Comparison of ENCODE assay signal across 8 cellular contexts in genomic region chr1:25619101-25619890, GRCh38. TPM values are rescaled to one million over a fixed set of nuclear protein-coding genes. Genes with fewer than 3 reads are reported as not detected.
A peak's percentile ranks its signal among the peaks of the same experiment; 100 is the strongest.
DNase-seq lines count a peak whose midpoint lies in the region; ATAC-seq, FAIRE-seq and TF ChIP-seq lines count a peak whose summit lies in the region.

No MANE protein-coding gene starts in this region.

- peaks cover 14% of the 10 kb centered on the region for H3K27me3 ChIP-seq in bronchial epithelial cell (ENCODE audit: control insufficient read depth, insufficient read depth, low read length)
- H3K27me3 ChIP-seq in layer of hippocampus (ENCODE audit: control insufficient read depth, insufficient read depth, low read length), result no peaks in the 10 kb centered on the region

- no peaks in the 10 kb centered on the region for H3K36me3 ChIP-seq in bronchial epithelial cell (ENCODE audit: control insufficient read depth, insufficient read depth, low read length)

- TF ChIP-seq CTCF in C4-2B (conservative IDR thresholded peaks at IDR 0.05), result peak; percentile 64
- TF ChIP-seq CTCF in bronchial epithelial cell (IDR thresholded peaks at IDR 0.05; ENCODE audit: insufficient read depth, low read length, severe bottlenecking), result peak; percentile 72

- peak; percentile 83 for FAIRE-seq in bronchial epithelial cell (lab: Jason Lieb, UNC)

- no peak for ATAC-seq in stimulated activated naive CD8-positive, alpha-beta T cell treated with anti-CD3 and anti-CD28 coated beads, Interleukin-15, Interleukin-2, amounts not matched to agents 100 U/mL and 50 U/mL, for 24 hours
- no peak for ATAC-seq in HG02759 (IDR thresholded peaks at IDR 0.05; ENCODE audit: unreplicated experiment)

- DNase-seq in HT1080 (ENCODE audit: low read depth) (peak; percentile 13), T-helper 9 cell (peak; percentile 45), bronchial epithelial cell (ENCODE audit: low read depth) (no peak), dedifferentiated amniotic fluid mesenchymal stem cell (ENCODE audit: extremely low spot score) (no peak)
- peak; percentile 63 for DNase-seq in stimulated activated naive CD8-positive, alpha-beta T cell treated with anti-CD3 and anti-CD28 coated beads, Interleukin-15, Interleukin-2, amounts not matched to agents 100 U/mL and 50 U/mL, for 24 hours

- no peak overlapping the region for H3K4me3 ChIP-seq in bronchial epithelial cell (ENCODE audit: low read depth, low read length)

- H3K27ac ChIP-seq in C4-2B, result no peak overlapping the region
- peak overlapping the region; percentile 13 for H3K27ac ChIP-seq in layer of hippocampus (ENCODE audit: low read depth, low read length)

RNA-seq across cellular contexts. Expression of gene MAN1C1, which starts 2.7 kb away (rescaled TPM):
- total RNA-seq in HT1080 (2014; rRNA removed; shearing (Covaris generic)), result not detected in 2 replicates
- polyA plus RNA-seq in HT1080 (2015; cell fraction: cytosol; rRNA removed), result 0.07 TPM in 2 replicates
- 0.19 and 0.79 TPM in 2 replicates for polyA plus RNA-seq in HT1080 (2015; cell fraction: nucleus; rRNA removed)
- total RNA-seq in bronchial epithelial cell, result under 0.01 and 0.26 TPM in 2 replicates

Comparison
In these comparisons a context has a peak if more than half of its experiments do, and no peak if none do; other contexts are left out.
1. DNase-seq: peak in HT1080 (single experiment), T-helper 9 cell (single experiment) and stimulated activated naive CD8-positive, alpha-beta T cell treated with anti-CD3 and anti-CD28 coated beads, Interleukin-15, Interleukin-2, amounts not matched to agents 100 U/mL and 50 U/mL, for 24 hours (single experiment); none in bronchial epithelial cell (single experiment) and dedifferentiated amniotic fluid mesenchymal stem cell (single experiment).